ENCODE assay signal across 18 cellular contexts in genomic region chr11:2689551-2690260, GRCh38. TPM values are rescaled to one million over a fixed set of nuclear protein-coding genes. Genes with fewer than 3 reads are reported as not detected.
DNase-seq lines count a peak whose midpoint lies in the region; ATAC-seq and TF ChIP-seq lines count a peak whose summit lies in the region.
"Had no signal": no experiment of that assay in that cellular context is flagged by ENCODE, and none has a peak within 500 bp of the region (broad histone marks: within the 10 kb centered on the region; RNA-seq: fewer than 3 reads in every experiment).

No MANE protein-coding gene starts in this region.

- no peaks in the 10 kb centered on the region for H3K9me3 Mint-ChIP-seq in activated CD8-positive, alpha-beta memory T cell treated with anti-CD3 and anti-CD28 coated beads, Interleukin-2, amount 10 ng/mL, durations not matched to agents 7 days and 5 days (ENCODE audit: low read depth)
- H3K9me3 Mint-ChIP-seq: activated T-helper 1 cell treated with anti-CD3 and anti-CD28 coated beads, Interleukin-12 subunit alpha, Interleukin-12 subunit beta, Interleukin-2, Interleukin-4 antibody, amounts not matched to agents 30 ng/mL and 10 ng/mL and 1 ng/mL, durations not matched to agents 14 hours and 24 hours and 36 hours; CD8-positive, alpha-beta T cell had no signal

- 59 to 79% (median 75%) methylated on average over 6 to 7 of the region's 7 CpGs for WGBS in spleen, 5 donors

- H2AFZ ChIP-seq in OCI-LY1 (ENCODE audit: low read length) = no peak overlapping the region

- H3K9me3 ChIP-seq in OCI-LY1 (ENCODE audit: low read length) = no peaks in the 10 kb centered on the region
- no peaks in the 10 kb centered on the region for H3K9me3 ChIP-seq in spleen
- H3K9me3 ChIP-seq: uterus had no signal

- H3K36me3 ChIP-seq in OCI-LY1 (ENCODE audit: insufficient read depth, low read length) = no peaks in the 10 kb centered on the region
- H3K36me3 ChIP-seq in spleen = peaks cover 0 to 14% (median 0%) of the 10 kb centered on the region in 6 donors
- H3K36me3 ChIP-seq: uterus had no signal

- no peaks in the 10 kb centered on the region for H3K36me3 Mint-ChIP-seq in activated CD8-positive, alpha-beta memory T cell treated with anti-CD3 and anti-CD28 coated beads, Interleukin-2, amount 10 ng/mL, durations not matched to agents 7 days and 5 days

- intact Hi-C loops in left colon (cut with DNase I, micrococcal nuclease) (no loop called here), spleen (cut with DNase I; ENCODE audit: low total_unique reads) (no loop called here)

- H3K4me3 ChIP-seq in OCI-LY1 (ENCODE audit: low read depth, low read length, poor library complexity, severe bottlenecking) (no peak overlapping the region), spleen (no peak overlapping the region)
- H3K4me3 ChIP-seq: uterus had no signal

- H4K20me1 ChIP-seq in OCI-LY1 (ENCODE audit: insufficient read depth, low read length) = no peaks in the 10 kb centered on the region

- no peaks in the 10 kb centered on the region for H3K79me2 ChIP-seq in OCI-LY1 (ENCODE audit: insufficient read depth, low read length)

- H3K4me2 ChIP-seq in OCI-LY1 (ENCODE audit: low read length) = no peak overlapping the region

- no peaks in the 10 kb centered on the region for H3F3A ChIP-seq in OCI-LY1 (ENCODE audit: insufficient read depth, low read length)

- no peaks in the 10 kb centered on the region for H3K9me2 ChIP-seq in OCI-LY1 (ENCODE audit: low read depth, low read length)

- H3K27me3 ChIP-seq in OCI-LY1 (ENCODE audit: insufficient read depth, low read length) = no peaks in the 10 kb centered on the region
- no peaks in the 10 kb centered on the region for H3K27me3 ChIP-seq in spleen (replicated peaks in 1 of 7)
- H3K27me3 ChIP-seq: uterus had no signal

- no peaks in the 10 kb centered on the region for H3K4me1 Mint-ChIP-seq in activated CD8-positive, alpha-beta memory T cell treated with anti-CD3 and anti-CD28 coated beads, Interleukin-2, amount 10 ng/mL, durations not matched to agents 7 days and 5 days

- no peak for ATAC-seq in activated CD8-positive, alpha-beta memory T cell treated with anti-CD3 and anti-CD28 coated beads, Interleukin-2, amount 10 ng/mL, durations not matched to agents 7 days and 5 days
- ATAC-seq in left colon = peak; percentile 63
- ATAC-seq: CD8-positive, alpha-beta T cell; PC-3 had no signal

- peaks cover 37% of the 10 kb centered on the region for H3K4me1 ChIP-seq in OCI-LY1 (ENCODE audit: insufficient read depth, low read length, severe bottlenecking)
- peaks cover 7 to 71% (median 32%) of the 10 kb centered on the region in 6 donors for H3K4me1 ChIP-seq in spleen
- H3K4me1 ChIP-seq: uterus had no signal

- no peak overlapping the region for H3K9ac ChIP-seq in OCI-LY1 (ENCODE audit: low read length)

- CTCF ChIA-PET in activated CD8-positive, alpha-beta memory T cell treated with anti-CD3 and anti-CD28 coated beads, Interleukin-2, amount 10 ng/mL, durations not matched to agents 7 days and 5 days (lab: Charles Lee) = interaction anchor here (1.0 to 1.9 kb wide), 2 partner anchors 12 to 270 kb away, joined by 3 to 4 read pairs; no protein-coding TSS in a partner anchor

- no peak overlapping the region for H3K4me3 Mint-ChIP-seq in activated CD8-positive, alpha-beta memory T cell treated with anti-CD3 and anti-CD28 coated beads, Interleukin-2, amount 10 ng/mL, durations not matched to agents 7 days and 5 days
- H3K4me3 Mint-ChIP-seq: activated T-helper 1 cell treated with anti-CD3 and anti-CD28 coated beads, Interleukin-12 subunit alpha, Interleukin-12 subunit beta, Interleukin-2, Interleukin-4 antibody, amounts not matched to agents 30 ng/mL and 10 ng/mL and 1 ng/mL, durations not matched to agents 14 hours and 24 hours and 36 hours; CD8-positive, alpha-beta T cell had no signal

- H3K27me3 Mint-ChIP-seq in activated CD8-positive, alpha-beta memory T cell treated with anti-CD3 and anti-CD28 coated beads, Interleukin-2, amount 10 ng/mL, durations not matched to agents 7 days and 5 days = no peaks in the 10 kb centered on the region

- H3K27ac Mint-ChIP-seq in activated CD8-positive, alpha-beta memory T cell treated with anti-CD3 and anti-CD28 coated beads, Interleukin-2, amount 10 ng/mL, durations not matched to agents 7 days and 5 days = no peak overlapping the region
- H3K27ac Mint-ChIP-seq: activated T-helper 1 cell treated with anti-CD3 and anti-CD28 coated beads, Interleukin-12 subunit alpha, Interleukin-12 subunit beta, Interleukin-2, Interleukin-4 antibody, amounts not matched to agents 30 ng/mL and 10 ng/mL and 1 ng/mL, durations not matched to agents 14 hours and 24 hours and 36 hours; CD8-positive, alpha-beta T cell had no signal

- DNase-seq in activated CD8-positive, alpha-beta memory T cell treated with anti-CD3 and anti-CD28 coated beads, Interleukin-2, amount 50 U/mL, for 4 hours = peak; percentile 11
- DNase-seq in activated CD8-positive, alpha-beta memory T cell treated with anti-CD3 and anti-CD28 coated beads, Interleukin-2, amount 10 ng/mL, durations not matched to agents 7 days and 5 days = no peak
- DNase-seq in left colon (peak; percentile 4 to 24), spleen (peak; percentile 58), DMS114 treated with DMSO at 0.1 percent for 48 hours (lab: John Stamatoyannopoulos, UW; ENCODE audit: unreplicated experiment) (no peak), activated gamma-delta T cell (lab: John Stamatoyannopoulos, UW) (no peak)
- no peak for DNase-seq in stimulated activated CD4-positive, alpha-beta T cell treated with anti-CD3 and anti-CD28 coated beads, Interleukin-4, amount 100 ng/mL, for 4 hours
- DNase-seq: activated CD4-positive, alpha-beta T cell treated with anti-CD3 and anti-CD28 coated beads, Interleukin-2, amount 50 U/mL, for 4 hours; amygdala; CD8-positive, alpha-beta T cell; foreskin fibroblast; NCI-H187; NCI-H510A treated with DMSO at 0.1 percent for 48 hours; PC-3; stimulated activated naive CD4-positive, alpha-beta T cell treated with Interleukin-2 at 50 U/mL for 16 hours had no signal

- no peak for TF ChIP-seq POLR2A in spleen (IDR thresholded peaks at IDR 0.05)

- TF ChIP-seq CTCF in OCI-LY1 (IDR thresholded peaks at IDR 0.05; ENCODE audit: low read length) (no peak), spleen (IDR thresholded peaks at IDR 0.05 in 8 of 11, conservative IDR thresholded peaks at IDR 0.05 in 3 of 11) (no peak)

- H3K27ac ChIP-seq in OCI-LY1 (ENCODE audit: low read depth, low read length, poor library complexity, severe bottlenecking) (peak overlapping the region; percentile 90), spleen (peak overlapping the region in 1 of 8 donors; percentile 1)
- H3K27ac ChIP-seq: uterus had no signal

RNA-seq across cellular contexts. Expression of gene KCNQ1OT1, which starts 10.1 kb away (rescaled TPM):
- total RNA-seq in activated CD8-positive, alpha-beta memory T cell treated with anti-CD3 and anti-CD28 coated beads, Interleukin-2, amount 10 ng/mL, durations not matched to agents 7 days and 5 days = under 1 TPM; 0.33 to 0.44 TPM
- total RNA-seq in left colon = 1 to 10 TPM; 1.1 to 1.9 TPM
- 1 to 10 TPM in 6 of 7 donors, under 1 TPM in 1; 0.87 to 3.1 (median 2.1) TPM for total RNA-seq in spleen
- under 1 TPM; 0.02 to 0.16 (median 0.02) TPM for polyA plus RNA-seq in spleen

Comparison
In these comparisons a context has a peak if more than half of its experiments do, and no peak if none do; other contexts are left out.
1. DNase-seq: peak in activated CD8-positive, alpha-beta memory T cell treated with anti-CD3 and anti-CD28 coated beads, Interleukin-2, amount 50 U/mL, for 4 hours (single experiment), left colon (2 of 2) and spleen (single experiment); none in activated CD8-positive, alpha-beta memory T cell treated with anti-CD3 and anti-CD28 coated beads, Interleukin-2, amount 10 ng/mL, durations not matched to agents 7 days and 5 days (single experiment), DMS114 treated with DMSO at 0.1 percent for 48 hours (single experiment), activated gamma-delta T cell (single experiment) and stimulated activated CD4-positive, alpha-beta T cell treated with anti-CD3 and anti-CD28 coated beads, Interleukin-4, amount 100 ng/mL, for 4 hours (0 of 2).